ENCODE assay signal across 10 cellular contexts in the genomic region with DNA sequence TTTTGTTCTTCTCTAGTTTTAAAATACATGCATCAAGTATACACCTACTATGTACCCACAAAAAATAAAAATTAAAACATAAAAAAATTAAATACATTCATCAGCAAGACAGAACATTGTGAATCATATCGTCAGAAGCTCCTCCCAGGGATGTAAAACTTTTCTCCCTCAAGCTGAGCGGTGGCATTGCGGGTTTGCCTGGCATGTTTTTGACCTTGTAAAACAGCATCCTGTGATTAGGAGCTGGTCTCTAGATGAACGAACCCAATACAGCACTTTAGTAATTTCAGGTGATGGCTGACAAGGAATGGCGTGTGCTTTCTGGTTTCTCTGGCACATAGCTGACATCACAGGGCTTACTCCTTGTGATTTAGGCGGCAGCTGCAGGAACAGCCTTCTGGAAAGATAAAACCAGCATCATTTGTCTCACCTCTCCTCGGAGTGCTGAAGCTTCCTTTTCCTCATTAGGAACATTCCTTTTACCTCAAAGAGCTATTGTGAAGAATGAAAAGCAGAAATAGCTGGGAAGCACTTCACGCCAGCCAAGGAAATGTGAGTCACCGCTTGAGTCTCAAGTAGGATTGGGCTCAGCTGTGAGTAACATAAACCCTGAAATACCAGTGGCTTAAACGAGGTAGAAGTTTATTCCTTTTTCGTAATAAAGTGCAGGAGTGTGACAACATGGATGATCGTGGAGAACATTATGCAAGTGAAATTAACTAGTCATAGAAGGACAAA. TPM values are rescaled to one million over a fixed set of nuclear protein-coding genes. Genes with fewer than 3 reads are reported as not detected.
DNase-seq lines count a peak whose midpoint lies in the region; ATAC-seq and TF ChIP-seq lines count a peak whose summit lies in the region.
"Had no signal": no experiment of that assay in that cellular context is flagged by ENCODE, and none has a peak within 500 bp of the region (broad histone marks: within the 10 kb centered on the region; RNA-seq: fewer than 3 reads in every experiment).

No MANE protein-coding gene starts in this region.

- TF ChIP-seq CTCF in PC-9 (conservative IDR thresholded peaks at IDR 0.05): no peak

- no peaks in the 10 kb centered on the region for H3F3A ChIP-seq in PC-9 (ENCODE audit: insufficient read depth, low read depth)

- CTCF ChIA-PET in PC-9 (lab: Charles Lee): no interaction called here

- no peak overlapping the region for H2AFZ ChIP-seq in PC-9

- ATAC-seq in HG03354 (IDR thresholded peaks at IDR 0.05; ENCODE audit: poor library complexity, severe bottlenecking, unreplicated experiment): no peak

- no peaks in the 10 kb centered on the region for H3K9me3 ChIP-seq in PC-9 (ENCODE audit: insufficient read depth, low read depth)

- H3K9me2 ChIP-seq in PC-9 (ENCODE audit: insufficient read depth): no peaks in the 10 kb centered on the region

- POLR2A ChIA-PET in PC-9 (lab: Charles Lee; ENCODE audit: unreplicated experiment): interaction anchor here (0.5 kb wide), 1 partner anchor 49 kb away, joined by 3 read pairs; no protein-coding TSS in a partner anchor

- H3K27ac ChIP-seq in PC-9: peak overlapping the region; percentile 65

- no peaks in the 10 kb centered on the region for H4K20me1 ChIP-seq in PC-9 (ENCODE audit: insufficient read depth)

- H3K79me2 ChIP-seq in PC-9 (ENCODE audit: low read depth): no peaks in the 10 kb centered on the region

- DNase-seq in HCEC 1CT (peak; percentile 90), PC-9 (peak; percentile 24 to 86), fibroblast of peridontal ligament (ENCODE audit: extremely low read depth) (peak; percentile 94), skeletal muscle cell (ENCODE audit: low read depth) (peak; percentile 84), NCI-H748 (lab: John Stamatoyannopoulos, UW; ENCODE audit: unreplicated experiment) (no peak), NCI-H748 treated with DMSO at 0.1 percent for 48 hours (lab: John Stamatoyannopoulos, UW) (no peak), SW480 (ENCODE audit: low spot score) (no peak)
- DNase-seq: NCI-H1436 treated with DMSO at 0.1 percent for 48 hours had no signal

- H3K4me3 ChIP-seq in PC-9 (no peak overlapping the region; the same call in 1 of the 2 replicates), skeletal muscle cell (ENCODE audit: low read depth, low read length) (no peak overlapping the region)

- no peaks in the 10 kb centered on the region for H3K4me1 ChIP-seq in PC-9 (replicated peaks; ENCODE audit: insufficient read depth)

- no TSS peak for BruUV-seq in PC-9 (replicated peaks; lab: Mats Ljungman, UMichigan)

- H3K36me3 ChIP-seq in PC-9 (ENCODE audit: low read depth): no peaks in the 10 kb centered on the region

- intact Hi-C loops in PC-9 (cut with micrococcal nuclease; ENCODE audit: unreplicated experiment): no loop called here

- peak overlapping the region; percentile 63 for H3K4me2 ChIP-seq in PC-9

- H3K27me3 ChIP-seq in PC-9 (ENCODE audit: insufficient read depth, low read depth): no peaks in the 10 kb centered on the region

RNA-seq across cellular contexts. Expression of a gene that starts 44.3 kb away (rescaled TPM):
- total RNA-seq in PC-9 (2021): not detected in 2 replicates
- total RNA-seq: liver had no signal

Comparison
In these comparisons a context has a peak if more than half of its experiments do, and no peak if none do; other contexts are left out.
1. DNase-seq: peak in HCEC 1CT (single experiment), PC-9 (2 of 2), fibroblast of peridontal ligament (single experiment) and skeletal muscle cell (single experiment); none in NCI-H748 (single experiment), NCI-H748 treated with DMSO at 0.1 percent for 48 hours (single experiment) and SW480 (single experiment).